Comparison of ENCODE assay signal across 22 cellular contexts in the genomic region with DNA sequence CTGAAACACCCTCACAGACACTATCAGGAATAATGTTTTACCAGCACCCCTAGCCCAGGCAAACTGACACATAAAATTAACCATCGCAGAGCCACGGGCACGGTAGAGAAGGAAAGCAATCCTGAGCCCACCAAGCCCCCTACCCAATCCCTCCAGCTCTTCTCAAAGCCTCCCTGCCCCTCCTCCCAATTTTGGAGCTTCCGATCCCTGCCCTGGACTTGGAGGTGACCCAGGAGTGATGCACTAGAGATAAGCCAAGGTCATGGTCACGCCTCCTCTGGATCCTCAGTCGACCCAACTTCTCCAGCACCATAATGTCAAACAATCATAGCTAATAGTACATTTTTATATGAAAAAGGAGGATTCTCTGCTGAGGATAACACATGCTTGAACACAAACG.
"Had no signal": no experiment of that assay in that cellular context is flagged by ENCODE, and none has a peak within 500 bp of the region (broad histone marks: within the 10 kb centered on the region; RNA-seq: fewer than 3 reads in every experiment).

No MANE protein-coding gene starts in this region.

- DNase-seq: kidney glomerular epithelial cell; left cardiac atrium; left ventricle myocardium superior; naive thymus-derived CD8-positive, alpha-beta T cell; retina; right cardiac atrium; stimulated activated CD4-positive, alpha-beta T cell treated with anti-CD3 and anti-CD28 coated beads, Interleukin-12 subunit alpha, Interleukin-12 subunit beta, amount 100 ng/mL, for 4 hours; stimulated activated CD4-positive, alpha-beta T cell treated with anti-CD3 and anti-CD28 coated beads, Interleukin-15, amount 100 ng/mL, for 24 hours; stimulated activated CD4-positive, alpha-beta T cell treated with anti-CD3 and anti-CD28 coated beads, Interleukin-2, amount 100 ng/mL, for 24 hours; stimulated activated CD4-positive, alpha-beta T cell treated with anti-CD3 and anti-CD28 coated beads, Interleukin-4, amount 100 ng/mL, for 1 hour; stimulated activated naive B cell treated with anti-CD40 and anti-IgM and Interleukin-4, amounts not matched to agents 10 μg/mL and 1 μg/mL and 100 μg/mL, for 72 hours; stimulated activated naive CD8-positive, alpha-beta T cell treated with anti-CD3 and anti-CD28 coated beads, Interleukin-15, Interleukin-2, amounts not matched to agents 100 U/mL and 50 U/mL, for 24 hours; stomach; testis; thyroid gland; transverse colon; upper lobe of left lung had no signal

- H3K27ac ChIP-seq: hepatocyte, neural progenitor cell, neutrophil, skin epidermis, stomach, testis, thyroid gland, transverse colon, vagina had no signal
